Comparison of ENCODE assay signal across 8 cellular contexts in the genomic region with DNA sequence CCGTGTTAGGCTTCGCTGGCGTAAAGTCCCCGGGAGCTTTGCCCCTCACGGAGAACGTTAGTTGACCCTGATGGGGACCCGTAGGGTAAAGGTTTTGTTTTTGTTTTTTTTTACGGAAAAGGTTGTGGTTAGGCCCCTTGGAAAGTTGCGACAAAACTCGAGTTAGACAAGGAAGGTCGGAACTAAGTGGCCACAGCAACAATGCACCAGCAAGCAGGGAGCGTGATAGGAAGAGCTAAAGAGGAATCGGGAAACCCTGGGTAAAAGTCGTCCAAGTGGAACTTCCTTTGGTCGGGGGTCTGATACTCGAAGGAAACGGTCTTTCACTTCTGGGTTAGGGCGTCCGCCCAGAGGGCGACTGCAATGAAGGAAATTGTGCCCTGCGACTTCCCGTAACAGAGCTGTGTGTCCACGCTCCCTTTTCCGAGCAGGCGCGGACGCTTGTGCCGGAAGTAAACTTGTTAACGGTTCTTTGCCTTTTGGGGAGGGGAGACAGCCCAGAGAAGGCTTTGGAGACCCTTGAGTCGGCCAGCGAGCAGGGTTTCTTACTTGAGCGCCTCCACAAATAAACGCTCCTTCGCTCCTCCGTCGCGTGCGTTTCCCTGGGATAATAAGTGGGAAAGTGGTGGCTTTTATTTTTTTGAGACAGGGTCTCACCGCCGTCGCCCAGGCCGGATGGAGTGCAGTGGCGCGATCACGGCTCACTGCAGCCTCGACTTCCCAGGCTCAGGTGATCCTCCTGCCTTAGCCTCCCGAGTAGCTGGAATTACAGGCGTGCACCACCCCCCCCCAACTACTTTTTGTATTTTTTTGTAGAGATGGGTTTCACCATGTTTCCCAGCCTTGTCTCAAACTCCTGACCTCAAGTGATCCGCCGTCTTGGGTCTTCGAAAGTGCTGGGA. TPM values are rescaled to one million over a fixed set of nuclear protein-coding genes. Genes with fewer than 3 reads are reported as not detected.
DNase-seq lines count a peak whose midpoint lies in the region; ATAC-seq, FAIRE-seq and TF ChIP-seq lines count a peak whose summit lies in the region.

No MANE protein-coding gene starts in this region.

- H3K36me3 Mint-ChIP-seq in activated CD8-positive, alpha-beta memory T cell treated with anti-CD3 and anti-CD28 coated beads, Interleukin-2, amount 10 ng/mL, durations not matched to agents 7 days and 5 days: peaks cover 41% of the 10 kb centered on the region
- peaks cover 7% of the 10 kb centered on the region for H3K36me3 Mint-ChIP-seq in endodermal cell (ENCODE audit: low read depth)

- peak overlapping the region; percentile 99 for H3K4me3 ChIP-seq in endodermal cell (ENCODE audit: low read length)
- peak overlapping the region; percentile 95 for H3K4me3 ChIP-seq in mesodermal cell (ENCODE audit: extremely low read depth, insufficient read depth, low read length, poor library complexity, severe bottlenecking)

- ATAC-seq in GM21367 (IDR thresholded peaks at IDR 0.05; ENCODE audit: unreplicated experiment): peak; percentile 41
- ATAC-seq in activated CD8-positive, alpha-beta memory T cell treated with anti-CD3 and anti-CD28 coated beads, Interleukin-2, amount 10 ng/mL, durations not matched to agents 7 days and 5 days: peak; percentile 68

- 0% methylated on average over 25 to 51 of the region's 51 CpGs for WGBS in endodermal cell (ENCODE audit: insufficient coverage in 1 of 2, insufficient read length in 1 of 2), 2 experiments
- 0 to 1% methylated on average over 23 to 31 of the region's 51 CpGs for WGBS in mesodermal cell (ENCODE audit: insufficient coverage in 2 of 2), 2 experiments

- H3K4me1 Mint-ChIP-seq in activated CD8-positive, alpha-beta memory T cell treated with anti-CD3 and anti-CD28 coated beads, Interleukin-2, amount 10 ng/mL, durations not matched to agents 7 days and 5 days: peaks cover 63% of the 10 kb centered on the region
- H3K4me1 Mint-ChIP-seq in endodermal cell: peaks cover 30% of the 10 kb centered on the region

- CTCF ChIA-PET in activated CD8-positive, alpha-beta memory T cell treated with anti-CD3 and anti-CD28 coated beads, Interleukin-2, amount 10 ng/mL, durations not matched to agents 7 days and 5 days (lab: Charles Lee): interaction anchor here (0.9 to 4.0 kb wide), 9 partner anchors 16 to 119 kb away, joined by 3 to 33 read pairs (median 4); partner anchors contain the start of genes NIFK and RNU4ATAC

- H3K4me1 ChIP-seq in endodermal cell (ENCODE audit: control insufficient read depth, insufficient read depth, low read length) (peaks cover 10% of the 10 kb centered on the region), mesodermal cell (ENCODE audit: control insufficient read depth, insufficient read depth, low read length, poor library complexity, severe bottlenecking) (peaks cover 11% of the 10 kb centered on the region)

- no peaks in the 10 kb centered on the region for H3K27me3 Mint-ChIP-seq in activated CD8-positive, alpha-beta memory T cell treated with anti-CD3 and anti-CD28 coated beads, Interleukin-2, amount 10 ng/mL, durations not matched to agents 7 days and 5 days
- H3K27me3 Mint-ChIP-seq in endodermal cell (ENCODE audit: insufficient read depth): no peaks in the 10 kb centered on the region

- no peak for FAIRE-seq in HTR-8/SVneo (lab: Jason Lieb, UNC)

- H3K27me3 ChIP-seq in endodermal cell (ENCODE audit: control insufficient read depth, insufficient read depth, low read length, poor library complexity, severe bottlenecking): no peaks in the 10 kb centered on the region

- DNase-seq in COLO668 (lab: John Stamatoyannopoulos, UW; ENCODE audit: unreplicated experiment): peak; percentile 87
- DNase-seq in HTR-8/SVneo (ENCODE audit: insufficient read length, low spot score): peak; percentile 81
- DNase-seq in NOMO-1 treated with DMSO at 0.1 percent for 48 hours (lab: John Stamatoyannopoulos, UW; ENCODE audit: unreplicated experiment): peak; percentile 93
- DNase-seq in activated CD8-positive, alpha-beta memory T cell treated with anti-CD3 and anti-CD28 coated beads, Interleukin-2, amount 10 ng/mL, durations not matched to agents 7 days and 5 days: peak; percentile 95
- DNase-seq in endodermal cell: peak; percentile 91
- DNase-seq in stimulated activated CD8-positive, alpha-beta memory T cell treated with anti-CD3 and anti-CD28 coated beads, Interleukin-15, amount 100 ng/mL, for 24 hours (ENCODE audit: low read depth): peak; percentile 65

- TF ChIP-seq CTCF in endodermal cell (conservative IDR thresholded peaks at IDR 0.05): no peak

- no peaks in the 10 kb centered on the region for H3K36me3 ChIP-seq in endodermal cell (ENCODE audit: control insufficient read depth, insufficient read depth, low read length)
- H3K36me3 ChIP-seq in mesodermal cell (ENCODE audit: control insufficient read depth, insufficient read depth, low read length): peaks cover 6% of the 10 kb centered on the region

- peak overlapping the region; percentile 91 for H3K4me3 Mint-ChIP-seq in activated CD8-positive, alpha-beta memory T cell treated with anti-CD3 and anti-CD28 coated beads, Interleukin-2, amount 10 ng/mL, durations not matched to agents 7 days and 5 days
- peak overlapping the region; percentile 85 for H3K4me3 Mint-ChIP-seq in endodermal cell

- H3K9me3 ChIP-seq in endodermal cell (ENCODE audit: control insufficient read depth, low read length): no peaks in the 10 kb centered on the region
- H3K9me3 ChIP-seq in mesodermal cell (ENCODE audit: control insufficient read depth, low read length): no peaks in the 10 kb centered on the region

- peak overlapping the region; percentile 92 for H3K9ac ChIP-seq in endodermal cell (ENCODE audit: extremely low read depth, low read length, poor library complexity, severe bottlenecking)

- H3K9me3 Mint-ChIP-seq in activated CD8-positive, alpha-beta memory T cell treated with anti-CD3 and anti-CD28 coated beads, Interleukin-2, amount 10 ng/mL, durations not matched to agents 7 days and 5 days (ENCODE audit: low read depth): no peaks in the 10 kb centered on the region
- no peaks in the 10 kb centered on the region for H3K9me3 Mint-ChIP-seq in endodermal cell

- H3K27ac Mint-ChIP-seq in activated CD8-positive, alpha-beta memory T cell treated with anti-CD3 and anti-CD28 coated beads, Interleukin-2, amount 10 ng/mL, durations not matched to agents 7 days and 5 days: peak overlapping the region; percentile 99
- peak overlapping the region; percentile 96 for H3K27ac Mint-ChIP-seq in endodermal cell

- H3K27ac ChIP-seq in endodermal cell (ENCODE audit: low read depth, low read length): peak overlapping the region; percentile 91
- peak overlapping the region; percentile 95 for H3K27ac ChIP-seq in mesodermal cell (ENCODE audit: low read depth, low read length, severe bottlenecking)

RNA-seq across cellular contexts. Expression of gene CLASP1, which starts 0.6 kb away (rescaled TPM):
- 10 to 100 TPM; 62.3 to 76.1 TPM for total RNA-seq in activated CD8-positive, alpha-beta memory T cell treated with anti-CD3 and anti-CD28 coated beads, Interleukin-2, amount 10 ng/mL, durations not matched to agents 7 days and 5 days
- total RNA-seq in endodermal cell: 10 to 100 TPM; 87.0 to 88.3 TPM
- 56.6 TPM for polyA plus RNA-seq in endodermal cell (2013, experiment 1 of 2)
- polyA plus RNA-seq in endodermal cell (2013, experiment 2 of 2): 49.5 TPM
- polyA plus RNA-seq in mesodermal cell (2013, experiment 1 of 2): 46.9 TPM
- polyA plus RNA-seq in mesodermal cell (2013, experiment 2 of 2): 35.9 TPM

Comparison
In these comparisons a context has a peak if more than half of its experiments do, and no peak if none do; other contexts are left out.
1. Peak in every context shown above with its lines: DNase-seq, ATAC-seq, H3K4me3 ChIP-seq and H3K27ac ChIP-seq.